17 cellular contexts compared by ENCODE assay signal in genomic region chr13:26442541-26442940, GRCh38.
A peak's percentile ranks its signal among the peaks of the same experiment; 100 is the strongest.
DNase-seq lines count a peak whose midpoint lies in the region; ATAC-seq and TF ChIP-seq lines count a peak whose summit lies in the region.
"Had no signal": no experiment of that assay in that cellular context is flagged by ENCODE, and none has a peak within 500 bp of the region (broad histone marks: within the 10 kb centered on the region; RNA-seq: fewer than 3 reads in every experiment).

No MANE protein-coding gene starts in this region.

- POLR2A ChIA-PET in WTC11 (lab: Charles Lee) = no interaction called here

- no peaks in the 10 kb centered on the region for H3K4me1 ChIP-seq in left lung

- TF ChIP-seq CTCF in epithelial cell of esophagus (IDR thresholded peaks at IDR 0.05; ENCODE audit: insufficient read depth, low read depth, low read length, missing control alignments) (no peak), left lung (IDR thresholded peaks at IDR 0.05) (no peak), WTC11 (IDR thresholded peaks at IDR 0.05) (no peak)

- H3K4me3 ChIP-seq in epithelial cell of esophagus (ENCODE audit: low read length) (no peak overlapping the region), left lung (no peak overlapping the region)
- H3K4me3 ChIP-seq: K562 had no signal

- ATAC-seq in left lung (peak; percentile 86), WTC11 (no peak), GM18861 (IDR thresholded peaks at IDR 0.05; ENCODE audit: unreplicated experiment) (no peak)
- ATAC-seq: K562 had no signal

- peaks cover 0 to 9% of the 10 kb centered on the region in 2 donors for H3K9me3 ChIP-seq in left lung

- no peaks in the 10 kb centered on the region for H3K36me3 ChIP-seq in left lung

- no peak overlapping the region for H3K27ac ChIP-seq in left lung
- H3K27ac ChIP-seq: C4-2B had no signal

- no peaks in the 10 kb centered on the region for H3K4me1 Mint-ChIP-seq in WTC11
- H3K4me1 Mint-ChIP-seq: activated CD4-positive, alpha-beta T cell treated with anti-CD3 and anti-CD28 coated beads, Interleukin-2, amount 10 ng/mL, durations not matched to agents 24 days and 14 days had no signal

- no peak overlapping the region for H3K4me3 Mint-ChIP-seq in WTC11
- H3K4me3 Mint-ChIP-seq: activated CD4-positive, alpha-beta T cell treated with anti-CD3 and anti-CD28 coated beads, Interleukin-2, amount 10 ng/mL, durations not matched to agents 24 days and 14 days had no signal

- CTCF ChIA-PET in WTC11 (lab: Charles Lee) = interaction anchor here (4.6 kb wide), 1 partner anchor 256 kb away, joined by 38 read pairs; no protein-coding TSS in a partner anchor

- H3K27ac Mint-ChIP-seq in WTC11 = no peak overlapping the region
- H3K27ac Mint-ChIP-seq: activated CD4-positive, alpha-beta T cell treated with anti-CD3 and anti-CD28 coated beads, Interleukin-2, amount 10 ng/mL, durations not matched to agents 24 days and 14 days had no signal

- intact Hi-C loops in left lung (cut with DNase I) = no loop called here

- DNase-seq in GM04503 (ENCODE audit: low read depth) (peak; percentile 62), epithelial cell of esophagus (ENCODE audit: low read depth) (peak; percentile 35), left lung (no peak), superior temporal gyrus (ENCODE audit: extremely low spot score) (peak; percentile 17), WTC11 (ENCODE audit: low spot score) (no peak)
- no peak for DNase-seq in activated CD4-positive, alpha-beta T cell treated with anti-CD3 and anti-CD28 coated beads for 4 hours
- DNase-seq in stimulated activated CD4-positive, alpha-beta T cell treated with anti-CD3 and anti-CD28 coated beads, Interleukin-2, amount 100 ng/mL, for 48 hours = no peak
- DNase-seq: activated CD4-positive, alpha-beta T cell treated with anti-CD3 and anti-CD28 coated beads, Interleukin-2, amount 10 ng/mL, durations not matched to agents 24 days and 14 days; effector memory CD4-positive, alpha-beta T cell; glutamatergic neuron; NCI-H1436; NCI-H526; nucleus accumbens; T-helper 2 cell had no signal

- H3K36me3 Mint-ChIP-seq in WTC11 = peaks cover 9% of the 10 kb centered on the region

- H3K9me3 Mint-ChIP-seq in WTC11 = peaks cover 11% of the 10 kb centered on the region
- H3K9me3 Mint-ChIP-seq: activated CD4-positive, alpha-beta T cell treated with anti-CD3 and anti-CD28 coated beads, Interleukin-2, amount 10 ng/mL, durations not matched to agents 24 days and 14 days had no signal

- H3K27me3 ChIP-seq in left lung = no peaks in the 10 kb centered on the region

- no peaks in the 10 kb centered on the region; the same call in 1 of the 2 replicates for H3K27me3 Mint-ChIP-seq in WTC11 (ENCODE audit: low read depth)

TF ChIP-seq in WTC11, 78 proteins besides CTCF, POLR2A, EP300 and RAD21:
- no peak for TF ChIP-seq ZNF416 (CRISPR knock-in tag; IDR thresholded peaks at IDR 0.05)
- no peak for TF ChIP-seq USF1 (CRISPR knock-in tag; IDR thresholded peaks at IDR 0.05)
- TF ChIP-seq JAZF1 (CRISPR knock-in tag; IDR thresholded peaks at IDR 0.05) = no peak
- no peak for TF ChIP-seq NR3C1 (CRISPR knock-in tag; conservative IDR thresholded peaks at IDR 0.05; ENCODE audit: low read depth)
- TF ChIP-seq RORB (CRISPR knock-in tag; IDR thresholded peaks at IDR 0.05) = no peak
- no peak for TF ChIP-seq PRRX2 (CRISPR knock-in tag; IDR thresholded peaks at IDR 0.05)
- TF ChIP-seq PRDM15 (CRISPR knock-in tag; IDR thresholded peaks at IDR 0.05) = no peak
- TF ChIP-seq NR2C2 (CRISPR knock-in tag; IDR thresholded peaks at IDR 0.05) = no peak
- TF ChIP-seq CREB1 (CRISPR knock-in tag; IDR thresholded peaks at IDR 0.05) = no peak
- TF ChIP-seq STAT6 (CRISPR knock-in tag; conservative IDR thresholded peaks at IDR 0.05; ENCODE audit: low read depth) = no peak
- TF ChIP-seq ZNF263 (CRISPR knock-in tag; IDR thresholded peaks at IDR 0.05; ENCODE audit: low read depth) = no peak
- no peak for TF ChIP-seq ZNF281 (CRISPR knock-in tag; IDR thresholded peaks at IDR 0.05)
- TF ChIP-seq CDX4 (CRISPR knock-in tag; IDR thresholded peaks at IDR 0.05; ENCODE audit: borderline replicate concordance) = no peak
- TF ChIP-seq TCF7 (CRISPR knock-in tag; IDR thresholded peaks at IDR 0.05; ENCODE audit: low read depth) = no peak
- TF ChIP-seq TEAD4 (CRISPR knock-in tag; IDR thresholded peaks at IDR 0.05) = no peak
- TF ChIP-seq OVOL2 (CRISPR knock-in tag; IDR thresholded peaks at IDR 0.05; ENCODE audit: borderline replicate concordance) = no peak

Comparison
In these comparisons a context has a peak if more than half of its experiments do, and no peak if none do; other contexts are left out.
1. DNase-seq: peak in GM04503 (single experiment), epithelial cell of esophagus (single experiment) and superior temporal gyrus (single experiment); none in left lung (0 of 2), activated CD4-positive, alpha-beta T cell treated with anti-CD3 and anti-CD28 coated beads for 4 hours (0 of 2), stimulated activated CD4-positive, alpha-beta T cell treated with anti-CD3 and anti-CD28 coated beads, Interleukin-2, amount 100 ng/mL, for 48 hours (0 of 2) and WTC11 (single experiment).